Comparison of ENCODE assay signal across 8 cellular contexts in the genomic region with DNA sequence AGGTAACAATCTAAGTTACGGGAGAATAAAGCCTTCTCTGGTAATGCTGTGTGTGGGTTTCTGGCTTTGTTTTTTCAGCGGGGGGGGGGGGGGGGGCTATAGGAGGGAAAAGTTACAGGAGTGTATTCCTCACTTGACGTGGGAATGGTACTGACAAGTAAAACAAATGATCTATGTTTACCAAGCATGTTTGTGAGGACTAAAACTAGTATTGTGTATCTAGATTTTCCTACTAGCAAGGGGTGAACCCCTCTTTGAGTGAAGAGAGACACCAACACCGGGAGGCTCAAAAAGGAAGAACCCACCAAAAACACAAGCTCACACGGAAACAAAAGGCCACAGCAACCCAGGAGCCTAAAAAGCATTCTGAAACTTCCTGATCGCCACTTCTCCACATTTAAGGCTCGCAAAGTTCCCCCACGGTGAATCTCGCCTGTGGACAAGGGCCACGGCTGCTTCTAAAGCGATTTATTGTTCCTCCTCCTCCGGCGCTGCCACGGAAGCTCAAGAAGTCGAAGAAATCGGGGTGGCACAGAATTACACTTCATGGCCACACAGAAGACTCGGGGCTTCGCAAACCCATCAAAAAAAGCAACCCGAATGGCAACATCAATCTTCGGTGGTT. TPM values are rescaled to one million over a fixed set of nuclear protein-coding genes. Genes with fewer than 3 reads are reported as not detected.
DNase-seq lines count a peak whose midpoint lies in the region; ATAC-seq, FAIRE-seq and TF ChIP-seq lines count a peak whose summit lies in the region.

No MANE protein-coding gene starts in this region.

- H3K79me2 ChIP-seq in OCI-LY1 (ENCODE audit: insufficient read depth, low read length), result peaks cover 54% of the 10 kb centered on the region

- DNase-seq in DMS114 treated with DMSO at 0.1 percent for 48 hours (lab: John Stamatoyannopoulos, UW; ENCODE audit: unreplicated experiment), result peak; percentile 44
- DNase-seq in bronchial epithelial cell (ENCODE audit: low read depth), result peak; percentile 23
- DNase-seq in stimulated activated naive CD8-positive, alpha-beta T cell treated with anti-CD3 and anti-CD28 coated beads, Interleukin-15, amount 100 ng/mL, for 72 hours, result no peak

- H3K9ac ChIP-seq in OCI-LY1 (ENCODE audit: low read length), result peak overlapping the region; percentile 91

- no peaks in the 10 kb centered on the region for H3K27me3 Mint-ChIP-seq in stimulated activated naive CD8-positive, alpha-beta T cell treated with anti-CD3 and anti-CD28 coated beads, Interleukin-15, amount 100 ng/mL, for 72 hours

- H3K27me3 ChIP-seq in OCI-LY1 (ENCODE audit: insufficient read depth, low read length), result no peaks in the 10 kb centered on the region
- H3K27me3 ChIP-seq in bronchial epithelial cell (ENCODE audit: control insufficient read depth, insufficient read depth, low read length), result no peaks in the 10 kb centered on the region
- no peaks in the 10 kb centered on the region for H3K27me3 ChIP-seq in layer of hippocampus (ENCODE audit: control insufficient read depth, insufficient read depth, low read length)

- H3K9me3 Mint-ChIP-seq in stimulated activated naive CD8-positive, alpha-beta T cell treated with anti-CD3 and anti-CD28 coated beads, Interleukin-15, amount 100 ng/mL, for 72 hours, result no peaks in the 10 kb centered on the region

- H3K4me3 ChIP-seq in OCI-LY1 (ENCODE audit: low read depth, low read length, poor library complexity, severe bottlenecking), result peak overlapping the region; percentile 75
- peak overlapping the region; percentile 73 for H3K4me3 ChIP-seq in bronchial epithelial cell (ENCODE audit: low read depth, low read length)

- peak overlapping the region; percentile 100 for H3K27ac Mint-ChIP-seq in stimulated activated naive CD8-positive, alpha-beta T cell treated with anti-CD3 and anti-CD28 coated beads, Interleukin-15, amount 100 ng/mL, for 72 hours

- H3F3A ChIP-seq in OCI-LY1 (ENCODE audit: insufficient read depth, low read length), result peaks cover 3% of the 10 kb centered on the region; the same call in 1 of the 2 replicates

- H3K4me3 Mint-ChIP-seq in stimulated activated naive CD8-positive, alpha-beta T cell treated with anti-CD3 and anti-CD28 coated beads, Interleukin-15, amount 100 ng/mL, for 72 hours, result peak overlapping the region; percentile 98 to 99

- peaks cover 35% of the 10 kb centered on the region for H3K4me1 Mint-ChIP-seq in stimulated activated naive CD8-positive, alpha-beta T cell treated with anti-CD3 and anti-CD28 coated beads, Interleukin-15, amount 100 ng/mL, for 72 hours

- no peaks in the 10 kb centered on the region for H3K9me3 ChIP-seq in OCI-LY1 (ENCODE audit: low read length)

- 0 out of 2 replicates have a peak, but pooled peaks cover 3% of the 10 kb centered on the region for H4K20me1 ChIP-seq in OCI-LY1 (ENCODE audit: insufficient read depth, low read length)

- TF ChIP-seq CTCF in OCI-LY1 (IDR thresholded peaks at IDR 0.05; ENCODE audit: low read length), result no peak
- TF ChIP-seq CTCF in bronchial epithelial cell (IDR thresholded peaks at IDR 0.05; ENCODE audit: insufficient read depth, low read length, severe bottlenecking), result no peak

- H3K4me1 ChIP-seq in OCI-LY1 (ENCODE audit: insufficient read depth, low read length, severe bottlenecking), result peaks cover 28% of the 10 kb centered on the region

- FAIRE-seq in bronchial epithelial cell (lab: Jason Lieb, UNC), result no peak

- no peaks in the 10 kb centered on the region for H3K9me2 ChIP-seq in OCI-LY1 (ENCODE audit: low read depth, low read length)

- ATAC-seq in GM21528 (IDR thresholded peaks at IDR 0.05; ENCODE audit: low FRiP score, unreplicated experiment) (peak; percentile 10), GM18858 (IDR thresholded peaks at IDR 0.05; ENCODE audit: unreplicated experiment) (no peak), HG02981 (IDR thresholded peaks at IDR 0.05; ENCODE audit: unreplicated experiment) (no peak)
- ATAC-seq in stimulated activated naive CD8-positive, alpha-beta T cell treated with anti-CD3 and anti-CD28 coated beads, Interleukin-15, amount 100 ng/mL, for 72 hours, result no peak

- H3K36me3 ChIP-seq in OCI-LY1 (ENCODE audit: insufficient read depth, low read length), result peaks cover 24% of the 10 kb centered on the region; the same call in 1 of the 2 replicates
- no peaks in the 10 kb centered on the region for H3K36me3 ChIP-seq in bronchial epithelial cell (ENCODE audit: control insufficient read depth, insufficient read depth, low read length)

- H3K4me2 ChIP-seq in OCI-LY1 (ENCODE audit: low read length), result peak overlapping the region; percentile 88

- H3K27ac ChIP-seq in OCI-LY1 (ENCODE audit: low read depth, low read length, poor library complexity, severe bottlenecking) (peak overlapping the region; percentile 90), layer of hippocampus (ENCODE audit: low read depth, low read length) (peak overlapping the region; percentile 93)

- no peak overlapping the region for H2AFZ ChIP-seq in OCI-LY1 (ENCODE audit: low read length)

RNA-seq across cellular contexts. Expression of a gene that starts 0.7 kb away (rescaled TPM):
- total RNA-seq in bronchial epithelial cell, result 38.7 and 48.6 TPM in 2 replicates

Comparison
In these comparisons a context has a peak if more than half of its experiments do, and no peak if none do; other contexts are left out.
1. DNase-seq: peak in DMS114 treated with DMSO at 0.1 percent for 48 hours (single experiment) and bronchial epithelial cell (single experiment); none in stimulated activated naive CD8-positive, alpha-beta T cell treated with anti-CD3 and anti-CD28 coated beads, Interleukin-15, amount 100 ng/mL, for 72 hours (0 of 2).